Comparison of ENCODE assay signal across 8 cellular contexts in genomic region chr12:117491711-117492110, GRCh38.
"Had no signal": no experiment of that assay in that cellular context is flagged by ENCODE, and none has a peak within 500 bp of the region (broad histone marks: within the 10 kb centered on the region; RNA-seq: fewer than 3 reads in every experiment).

No MANE protein-coding gene starts in this region.

- H3K27ac ChIP-seq: GM23248, HL-60 had no signal

- H3K4me1 ChIP-seq: HAP-1 had no signal

- DNase-seq: GM23248, GOT3, H7, HFFc6 had no signal

- H3K9me3 ChIP-seq: HAP-1 had no signal

- H2AFZ ChIP-seq: GM23248 had no signal

- H3K36me3 ChIP-seq: HAP-1 had no signal

- H3K9ac ChIP-seq: GM23248 had no signal

- ATAC-seq: HCT116, HepG2 had no signal

- H3K4me3 ChIP-seq: GM23248, HAP-1 had no signal
